ENCODE assay signal across 13 cellular contexts in genomic region chr2:1594281-1595171, GRCh38.
A peak's percentile ranks its signal among the peaks of the same experiment; 100 is the strongest.
DNase-seq lines count a peak whose midpoint lies in the region; ATAC-seq and TF ChIP-seq lines count a peak whose summit lies in the region.
"Had no signal": no experiment of that assay in that cellular context is flagged by ENCODE, and none has a peak within 500 bp of the region (broad histone marks: within the 10 kb centered on the region; RNA-seq: fewer than 3 reads in every experiment).

No MANE protein-coding gene starts in this region.

- H3K36me3 ChIP-seq in PC-3 (ENCODE audit: low read depth, low read length) = no peaks in the 10 kb centered on the region
- no peaks in the 10 kb centered on the region for H3K36me3 ChIP-seq in sigmoid colon
- no peaks in the 10 kb centered on the region for H3K36me3 ChIP-seq in suprapubic skin

- H3K4me3 ChIP-seq in PC-3 (ENCODE audit: low read length) (no peak overlapping the region), sigmoid colon (no peak overlapping the region), suprapubic skin (no peak overlapping the region)

- peak overlapping the region; percentile 47 for H3K9ac ChIP-seq in PC-3 (ENCODE audit: low read length)
- H3K9ac ChIP-seq: KMS-11 had no signal

- BruUV-seq in PC-3 (replicated peaks; lab: Mats Ljungman, UMichigan) = no TSS peak

- CTCF ChIA-PET in PC-3 (lab: Charles Lee) = interaction anchor here (2.5 kb wide), 1 partner anchor 156 kb away, joined by 12 read pairs; no protein-coding TSS in a partner anchor

- H3K79me2 ChIP-seq in PC-3 (ENCODE audit: low read length) = 0 out of 2 replicates have a peak, but pooled peaks cover 6% of the 10 kb centered on the region

- ATAC-seq in PC-3 = no peak
- ATAC-seq in foreskin keratinocyte = peak; percentile 36

- peak overlapping the region; percentile 89 for H3K27ac ChIP-seq in PC-3 (ENCODE audit: low read length)
- H3K27ac ChIP-seq in foreskin keratinocyte = no peak overlapping the region
- H3K27ac ChIP-seq in sigmoid colon = peak overlapping the region in 3 of 4 donors; percentile 57 to 79 (median 70)
- H3K27ac ChIP-seq in suprapubic skin = no peak overlapping the region
- H3K27ac ChIP-seq: KMS-11 had no signal

- TF ChIP-seq POLR2A in sigmoid colon (IDR thresholded peaks at IDR 0.05) (no peak), suprapubic skin (IDR thresholded peaks at IDR 0.05) (no peak)

- no peak overlapping the region for H2AFZ ChIP-seq in PC-3 (ENCODE audit: low read length)

- no peak for TF ChIP-seq CTCF in PC-3 (conservative IDR thresholded peaks at IDR 0.05; ENCODE audit: low read depth, low read length)
- no peak for TF ChIP-seq CTCF in foreskin keratinocyte (conservative IDR thresholded peaks at IDR 0.05)
- TF ChIP-seq CTCF in sigmoid colon (IDR thresholded peaks at IDR 0.05) = no peak
- TF ChIP-seq CTCF in suprapubic skin (IDR thresholded peaks at IDR 0.05) = no peak

- no peak for TF ChIP-seq EP300 in sigmoid colon (IDR thresholded peaks at IDR 0.05)
- no peak for TF ChIP-seq EP300 in suprapubic skin (IDR thresholded peaks at IDR 0.05)

- peaks cover 49% of the 10 kb centered on the region for H3K4me1 ChIP-seq in PC-3 (ENCODE audit: insufficient read depth, low read length)
- peaks cover 6% of the 10 kb centered on the region for H3K4me1 ChIP-seq in foreskin keratinocyte
- peaks cover 0 to 36% (median 25%) of the 10 kb centered on the region in 4 donors for H3K4me1 ChIP-seq in sigmoid colon
- peaks cover 17% of the 10 kb centered on the region for H3K4me1 ChIP-seq in suprapubic skin

- H3K9me2 ChIP-seq in PC-3 (replicated peaks; ENCODE audit: low read length) = no peaks in the 10 kb centered on the region

- H3K27me3 ChIP-seq in PC-3 (ENCODE audit: low read length) (no peaks in the 10 kb centered on the region), foreskin keratinocyte (peaks cover 33% of the 10 kb centered on the region), sigmoid colon (no peaks in the 10 kb centered on the region), suprapubic skin (peaks cover 8% of the 10 kb centered on the region)

- 86 to 88% methylated on average over 30 of the region's 30 CpGs for WGBS in sigmoid colon, 2 donors
- WGBS in suprapubic skin = 81% methylated on average over 27 of the region's 30 CpGs

- intact Hi-C loops in PC-3 (cut with micrococcal nuclease) (no loop called here), sigmoid colon (cut with DNase I) (loop anchor here (2.0 to 5.0 kb wide), 3 partner anchors 58 to 222 kb away; no protein-coding TSS in a partner anchor)

- POLR2A ChIA-PET in PC-3 (lab: Charles Lee; ENCODE audit: unreplicated experiment) = no interaction called here

- H4K20me1 ChIP-seq in PC-3 (ENCODE audit: low read length) = no peaks in the 10 kb centered on the region

- H3K4me2 ChIP-seq in PC-3 (ENCODE audit: low read length) = peak overlapping the region; percentile 58
- H3K4me2 ChIP-seq: KMS-11 had no signal

- H3K9me3 ChIP-seq in PC-3 (ENCODE audit: low read length) (no peaks in the 10 kb centered on the region), sigmoid colon (no peaks in the 10 kb centered on the region), suprapubic skin (no peaks in the 10 kb centered on the region)

- peaks cover 4% of the 10 kb centered on the region for H3F3A ChIP-seq in PC-3 (ENCODE audit: low read length, unreplicated experiment)

- peak; percentile 37 for DNase-seq in NCI-H2171 treated with DMSO at 0.1 percent for 48 hours (lab: John Stamatoyannopoulos, UW)
- DNase-seq in NCI-H2171 (lab: John Stamatoyannopoulos, UW) = no peak
- DNase-seq in PC-3 = no peak
- DNase-seq in foreskin keratinocyte = no peak
- no peak for DNase-seq in sigmoid colon
- DNase-seq in activated CD4-positive, alpha-beta T cell treated with anti-CD3 and anti-CD28 coated beads for 48 hours = no peak
- DNase-seq in suprapubic skin (ENCODE audit: low spot score in 2 of 2) = no peak
- DNase-seq in cerebellar nuclear complex (lab: John Stamatoyannopoulos, UW) = no peak
- DNase-seq: 8988T, immature natural killer cell, NCI-H2081 treated with DMSO at 0.1 percent for 48 hours, nephron progenitor cell had no signal

Comparison
In these comparisons a context has a peak if more than half of its experiments do, and no peak if none do; other contexts are left out.
1. H3K27ac ChIP-seq: peak in PC-3 (single experiment) and sigmoid colon (3 of 4); none in foreskin keratinocyte (single experiment) and suprapubic skin (single experiment).